1 cellular context compared by ENCODE assay signal in genomic region chr9:115136379-115136778, GRCh38.
TF ChIP-seq lines count a peak whose summit lies in the region.

No MANE protein-coding gene starts in this region.

TF ChIP-seq in IMR-90, 13 proteins besides CTCF, POLR2A, EP300 and RAD21 (continued from another document):
- TF ChIP-seq CEBPB (IDR thresholded peaks at IDR 0.05; ENCODE audit: low read depth, low read length) (no peak), MAFK (IDR thresholded peaks at IDR 0.05; ENCODE audit: low read depth, low read length) (no peak)
